Comparison of ENCODE assay signal across 22 cellular contexts in genomic region chr1:54243022-54243421, GRCh38. TPM values are rescaled to one million over a fixed set of nuclear protein-coding genes. Genes with fewer than 3 reads are reported as not detected.
A peak's percentile ranks its signal among the peaks of the same experiment; 100 is the strongest.
DNase-seq lines count a peak whose midpoint lies in the region; ATAC-seq, FAIRE-seq and TF ChIP-seq lines count a peak whose summit lies in the region.
"Had no signal": no experiment of that assay in that cellular context is flagged by ENCODE, and none has a peak within 500 bp of the region (broad histone marks: within the 10 kb centered on the region; RNA-seq: fewer than 3 reads in every experiment).

No MANE protein-coding gene starts in this region.

- no peaks in the 10 kb centered on the region for H3K27me3 Mint-ChIP-seq in activated naive CD4-positive, alpha-beta T cell treated with anti-CD3 and anti-CD28 coated beads, Interleukin-2, amount 10 ng/mL, durations not matched to agents 7 days and 5 days
- H3K27me3 Mint-ChIP-seq in mesothelial cell of epicardium (ENCODE audit: low read depth) (no peaks in the 10 kb centered on the region), progenitor cell of endocrine pancreas (no peaks in the 10 kb centered on the region)
- H3K27me3 Mint-ChIP-seq: CD4-positive, CD25-positive, alpha-beta regulatory T cell had no signal

- no peak overlapping the region for H3K4me3 Mint-ChIP-seq in activated naive CD4-positive, alpha-beta T cell treated with anti-CD3 and anti-CD28 coated beads, Interleukin-2, amount 10 ng/mL, durations not matched to agents 7 days and 5 days
- H3K4me3 Mint-ChIP-seq in mesothelial cell of epicardium (no peak overlapping the region), progenitor cell of endocrine pancreas (ENCODE audit: low read depth) (no peak overlapping the region)
- H3K4me3 Mint-ChIP-seq: CD4-positive, CD25-positive, alpha-beta regulatory T cell had no signal

- no peak overlapping the region for H3K4me3 ChIP-seq in K562
- H3K4me3 ChIP-seq: BLaER1, MG63, SK-N-MC had no signal

- FAIRE-seq in K562 (lab: Jason Lieb, UNC) = no peak
- FAIRE-seq: D721Med had no signal

- ATAC-seq in K562 = no peak
- no peak for ATAC-seq in HG02938 (IDR thresholded peaks at IDR 0.05; ENCODE audit: unreplicated experiment)

- POLR2A ChIA-PET in K562 (lab: Yijun Ruan, JAX) = no interaction called here

- in situ Hi-C loops in K562 (cut with MboI) = no loop called here

- CTCF ChIA-PET in activated naive CD4-positive, alpha-beta T cell treated with anti-CD3 and anti-CD28 coated beads, Interleukin-2, amount 10 ng/mL, durations not matched to agents 7 days and 5 days (lab: Charles Lee) = interaction anchor here (0.6 kb wide), 1 partner anchor 15 kb away, joined by 3 read pairs; no protein-coding TSS in a partner anchor
- CTCF ChIA-PET in K562 (lab: Yijun Ruan, JAX; ENCODE audit: low intra/inter-chr PET ratio) = no interaction called here

- no TSS peak for BruUV-seq in K562 (replicated peaks; lab: Mats Ljungman, UMichigan)

- H3K9me3 Mint-ChIP-seq in activated naive CD4-positive, alpha-beta T cell treated with anti-CD3 and anti-CD28 coated beads, Interleukin-2, amount 10 ng/mL, durations not matched to agents 7 days and 5 days = no peaks in the 10 kb centered on the region
- H3K9me3 Mint-ChIP-seq in mesothelial cell of epicardium = no peaks in the 10 kb centered on the region
- H3K9me3 Mint-ChIP-seq in progenitor cell of endocrine pancreas (ENCODE audit: low read depth) = no peaks in the 10 kb centered on the region
- H3K9me3 Mint-ChIP-seq: CD4-positive, CD25-positive, alpha-beta regulatory T cell had no signal

- no peaks in the 10 kb centered on the region for H3K4me1 Mint-ChIP-seq in activated naive CD4-positive, alpha-beta T cell treated with anti-CD3 and anti-CD28 coated beads, Interleukin-2, amount 10 ng/mL, durations not matched to agents 7 days and 5 days
- H3K4me1 Mint-ChIP-seq in mesothelial cell of epicardium = no peaks in the 10 kb centered on the region
- no peaks in the 10 kb centered on the region for H3K4me1 Mint-ChIP-seq in progenitor cell of endocrine pancreas (ENCODE audit: low read depth)

- no peaks in the 10 kb centered on the region for H3K27me3 ChIP-seq in K562 (ENCODE audit: control insufficient read depth in 2 of 2, insufficient read depth in 2 of 2, low read length in 2 of 2)
- H3K27me3 ChIP-seq: BLaER1, MG63 had no signal

- no peak for TF ChIP-seq EP300 in K562 (IDR thresholded peaks at IDR 0.05; ENCODE audit: low read length)

- peaks cover 3% of the 10 kb centered on the region; the same call in 1 of the 2 replicates for H4K20me1 ChIP-seq in K562 (replicated peaks; ENCODE audit: control insufficient read depth, insufficient read depth, low read length)

- no peak for DNase-seq in activated naive CD4-positive, alpha-beta T cell treated with anti-CD3 and anti-CD28 coated beads, Interleukin-2, amount 10 ng/mL, durations not matched to agents 7 days and 5 days
- DNase-seq in activated naive CD4-positive, alpha-beta T cell (lab: John Stamatoyannopoulos, UW) = no peak
- no peak for DNase-seq in K562 (ENCODE audit: extremely low read depth in 1 of 4, low spot score in 3 of 4)
- no peak for DNase-seq in mesothelial cell of epicardium (ENCODE audit: low spot score in 2 of 2, unreplicated experiment in 2 of 2)
- DNase-seq in progenitor cell of endocrine pancreas (ENCODE audit: low spot score, unreplicated experiment) = no peak
- DNase-seq in activated CD4-positive, alpha-beta T cell treated with anti-CD3 and anti-CD28 coated beads for 1 hour = no peak
- no peak for DNase-seq in NCI-H1105 (lab: John Stamatoyannopoulos, UW)
- DNase-seq: CD4-positive, CD25-positive, alpha-beta regulatory T cell; H7; KG1; MG63; NCI-H1417; NCI-H1694; NCI-H2029 treated with DMSO at 0.1 percent for 48 hours; NCI-H2227 treated with DMSO at 0.1 percent for 48 hours; NCI-H69; RPMI8226; SHP77 had no signal

- 79% methylated on average over 10 of the region's 13 CpGs for WGBS in K562 (ENCODE audit: insufficient coverage, low coverage, missing lambda C conversion rate)

- H3K27ac ChIP-seq in K562 (ENCODE audit: extremely low read depth, low read depth, low read length) = no peak overlapping the region
- H3K27ac ChIP-seq: BLaER1, SK-N-MC had no signal

- intact Hi-C loops in K562 (cut with micrococcal nuclease) = no loop called here

- H3K9ac ChIP-seq in K562 (ENCODE audit: insufficient read depth in 1 of 2, low read depth in 2 of 2, low read length in 2 of 2) = no peak overlapping the region
- H3K9ac ChIP-seq: BLaER1 had no signal

- H3K9me3 ChIP-seq in K562 (replicated peaks; ENCODE audit: control insufficient read depth, insufficient read depth, low read depth, low read length) = no peaks in the 10 kb centered on the region
- H3K9me3 ChIP-seq: BLaER1, MG63 had no signal

- H3K36me3 Mint-ChIP-seq in activated naive CD4-positive, alpha-beta T cell treated with anti-CD3 and anti-CD28 coated beads, Interleukin-2, amount 10 ng/mL, durations not matched to agents 7 days and 5 days = peaks cover 15% of the 10 kb centered on the region
- peaks cover 32% of the 10 kb centered on the region for H3K36me3 Mint-ChIP-seq in mesothelial cell of epicardium
- H3K36me3 Mint-ChIP-seq in progenitor cell of endocrine pancreas (ENCODE audit: insufficient read depth) = peaks cover 8% of the 10 kb centered on the region

- no peaks in the 10 kb centered on the region for H3K79me2 ChIP-seq in K562 (ENCODE audit: control insufficient read depth, insufficient read depth, low read length)

- no peaks in the 10 kb centered on the region for H3K9me1 ChIP-seq in K562 (ENCODE audit: control insufficient read depth, insufficient read depth, low read length)

- peaks cover 0 to under 1% of the 10 kb centered on the region in 2 experiments; a peak in 2 of 5 replicates for H3K4me1 ChIP-seq in K562 (replicated peaks in 1 of 2; ENCODE audit: control insufficient read depth in 2 of 2, insufficient read depth in 2 of 2, low read length in 2 of 2)

- peak overlapping the region; percentile 33 for H3K27ac Mint-ChIP-seq in activated naive CD4-positive, alpha-beta T cell treated with anti-CD3 and anti-CD28 coated beads, Interleukin-2, amount 10 ng/mL, durations not matched to agents 7 days and 5 days
- H3K27ac Mint-ChIP-seq in mesothelial cell of epicardium (peak overlapping the region; percentile 59), progenitor cell of endocrine pancreas (peak overlapping the region; percentile 18)

- no peak for TF ChIP-seq RAD21 in K562 (CRISPR knock-in tag; conservative IDR thresholded peaks at IDR 0.05 in 1 of 2, IDR thresholded peaks at IDR 0.05 in 1 of 2)

- peaks cover 78% of the 10 kb centered on the region for H3K36me3 ChIP-seq in K562 (ENCODE audit: control insufficient read depth, insufficient read depth, low read length)
- H3K36me3 ChIP-seq: MG63 had no signal

- no peak for TF ChIP-seq POLR2A in K562 (conservative IDR thresholded peaks at IDR 0.05)

- H2AFZ ChIP-seq in K562 (ENCODE audit: low read depth, low read length) = no peak overlapping the region

- TF ChIP-seq CTCF in K562 (IDR thresholded peaks at IDR 0.05 in 2 of 3, conservative IDR thresholded peaks at IDR 0.05 in 1 of 3; ENCODE audit: insufficient read depth in 2 of 3, low read depth in 1 of 3, low read length in 3 of 3) (no peak), mesothelial cell of epicardium (IDR thresholded peaks at IDR 0.05; ENCODE audit: unreplicated experiment) (no peak), progenitor cell of endocrine pancreas (IDR thresholded peaks at IDR 0.05; ENCODE audit: unreplicated experiment) (no peak)

- H3K4me2 ChIP-seq in K562 (ENCODE audit: insufficient read depth, low read length) = no peak overlapping the region
- H3K4me2 ChIP-seq: BLaER1 had no signal

RNA-seq across cellular contexts. Expression of gene MRPL37, which starts 43.1 kb away (rescaled TPM):
- total RNA-seq in K562 (2011; cell fraction: chromatin; rRNA removed; ENCODE audit: low replicate concordance) = 14.4 and 25.2 TPM in 2 replicates
- total RNA-seq in K562 (2011; cell fraction: nucleolus; rRNA removed) = 24.8 and 26.6 TPM in 2 replicates
- 26.0 and 33.7 TPM in 2 replicates for total RNA-seq in K562 (2011; cell fraction: nucleoplasm; rRNA removed)
- total RNA-seq in K562 (2014; rRNA removed) (193 and 248 TPM in 2 replicates), K562 (2014; rRNA removed; fragmentation: Illumina TruSeq; extraction: Trizol) (152 TPM in 2 replicates), K562 (2015; rRNA removed; fragmentation: Illumina TruSeq; extraction: Trizol) (175 and 180 TPM in 2 replicates), K562 (2021) (226 and 236 TPM in 2 replicates), mesothelial cell of epicardium (54.9 to 57.6 TPM (median 56.9 TPM) in 3 replicates), progenitor cell of endocrine pancreas (61.9 and 62.2 TPM in 2 replicates)
- polyA plus RNA-seq in K562 (2011; rRNA removed) (66.9 and 72.9 TPM in 2 replicates), K562 (2014; fragmentation: Illumina TruSeq; extraction: Trizol) (244 and 303 TPM in 2 replicates), K562 (2014; fragmentation: Nextera tagmentation; extraction: Ambion mirVana) (10 to 100 TPM; 52.2 to 79.7 TPM), K562 (2014; rRNA removed) (202 and 235 TPM in 2 replicates)
- polyA plus RNA-seq in K562 (2011; cell fraction: cytosol; rRNA removed) = 93.0 and 93.1 TPM in 2 replicates
- 36.4 and 42.0 TPM in 2 replicates for polyA plus RNA-seq in K562 (2011; cell fraction: nucleus; rRNA removed)
- 179 and 203 TPM in 2 replicates for polyA plus RNA-seq in K562 (2012)
- polyA minus RNA-seq in K562 (2011; rRNA and poly(A)+ RNA removed) = 31.8 and 36.8 TPM in 2 replicates
- 32.4 and 42.5 TPM in 2 replicates for polyA minus RNA-seq in K562 (2011; cell fraction: cytosol; rRNA and poly(A)+ RNA removed)
- polyA minus RNA-seq in K562 (2011; cell fraction: nucleus; rRNA and poly(A)+ RNA removed) = 12.3 and 19.7 TPM in 2 replicates

RNA-seq across cellular contexts. Expression of gene CYB5RL, which starts 43.2 kb away (rescaled TPM):
- total RNA-seq in K562 (2011; cell fraction: chromatin; rRNA removed; ENCODE audit: low replicate concordance) = 21.5 and 31.8 TPM in 2 replicates
- total RNA-seq in K562 (2011; cell fraction: nucleolus; rRNA removed) = 25.8 and 27.7 TPM in 2 replicates
- 22.4 and 29.6 TPM in 2 replicates for total RNA-seq in K562 (2011; cell fraction: nucleoplasm; rRNA removed)
- total RNA-seq in K562 (2014; rRNA removed) (7.9 and 9.6 TPM in 2 replicates), K562 (2014; rRNA removed; fragmentation: Illumina TruSeq; extraction: Trizol) (8.3 and 11.2 TPM in 2 replicates), K562 (2015; rRNA removed; fragmentation: Illumina TruSeq; extraction: Trizol) (10.5 and 12.7 TPM in 2 replicates), K562 (2021) (15.2 and 16.9 TPM in 2 replicates), mesothelial cell of epicardium (8.5 to 10.4 TPM (median 10.3 TPM) in 3 replicates), progenitor cell of endocrine pancreas (9.0 and 11.6 TPM in 2 replicates)
- polyA plus RNA-seq in K562 (2011; rRNA removed) (11.3 and 12.3 TPM in 2 replicates), K562 (2014; fragmentation: Illumina TruSeq; extraction: Trizol) (14.7 and 18.0 TPM in 2 replicates), K562 (2014; fragmentation: Nextera tagmentation; extraction: Ambion mirVana) (1 to 10 TPM; 8.8 to 8.9 TPM), K562 (2014; rRNA removed) (9.4 and 13.3 TPM in 2 replicates)
- 15.1 and 18.6 TPM in 2 replicates for polyA plus RNA-seq in K562 (2011; cell fraction: cytosol; rRNA removed)
- polyA plus RNA-seq in K562 (2011; cell fraction: nucleus; rRNA removed) = 11.4 and 21.0 TPM in 2 replicates
- polyA plus RNA-seq in K562 (2012) = 9.8 and 11.3 TPM in 2 replicates
- 8.3 and 14.1 TPM in 2 replicates for polyA minus RNA-seq in K562 (2011; rRNA and poly(A)+ RNA removed)
- polyA minus RNA-seq in K562 (2011; cell fraction: cytosol; rRNA and poly(A)+ RNA removed) = 6.2 and 7.9 TPM in 2 replicates
- polyA minus RNA-seq in K562 (2011; cell fraction: nucleus; rRNA and poly(A)+ RNA removed) = 8.2 and 11.0 TPM in 2 replicates
